In genomic region chr2:239143858-239144712, GRCh38 we compare ENCODE assay signal across 8 cellular contexts.
DNase-seq lines count a peak whose midpoint lies in the region; ATAC-seq, FAIRE-seq and TF ChIP-seq lines count a peak whose summit lies in the region.

No MANE protein-coding gene starts in this region.

- H3K9ac ChIP-seq in colonic mucosa (ENCODE audit: low read depth in 2 of 2, low read length in 2 of 2): no peak overlapping the region

- peaks cover 7% of the 10 kb centered on the region for H3K36me3 ChIP-seq in BJ (ENCODE audit: control insufficient read depth, insufficient read depth, low read length)
- peaks cover 4% of the 10 kb centered on the region; the same call in 1 of the 2 replicates for H3K36me3 ChIP-seq in RWPE2 (ENCODE audit: low read depth)
- no peaks in the 10 kb centered on the region for H3K36me3 ChIP-seq in colonic mucosa
- peaks cover 2 to 33% of the 10 kb centered on the region in 2 donors for H3K36me3 ChIP-seq in lung (ENCODE audit: control insufficient read depth in 2 of 2, insufficient read depth in 2 of 2, low read length in 2 of 2)
- H3K36me3 ChIP-seq in tibial nerve: peaks cover 0 to 85% (median 0%) of the 10 kb centered on the region in 3 donors

- peak in 1 of 2 donors; percentile 9 for TF ChIP-seq EP300 in tibial nerve (IDR thresholded peaks at IDR 0.05)

- DNase-seq in BJ (ENCODE audit: low read depth) (no peak), GM12892 (ENCODE audit: insufficient read length) (peak; percentile 50), RWPE2 (ENCODE audit: low spot score) (no peak), colonic mucosa (no peak), lung (ENCODE audit: low spot score) (peak; percentile 33), tibial nerve (ENCODE audit: low spot score in 2 of 2) (no peak), GDM1 (lab: John Stamatoyannopoulos, UW) (no peak)

- FAIRE-seq in GM12892 (lab: Jason Lieb, UNC): no peak

- CTCF ChIA-PET in BJ (lab: Yijun Ruan, JAX): interaction anchor here (0.5 to 2.2 kb wide), 16 partner anchors 9 to 1000 kb away, joined by 3 to 14 read pairs (median 4); no protein-coding TSS in a partner anchor

- H3K4me1 ChIP-seq in RWPE2 (ENCODE audit: insufficient read depth, poor library complexity, severe bottlenecking) (no peaks in the 10 kb centered on the region), colonic mucosa (no peaks in the 10 kb centered on the region), lung (ENCODE audit: control insufficient read depth in 2 of 2, insufficient read depth in 2 of 2, low read length in 2 of 2) (no peaks in the 10 kb centered on the region), tibial nerve (peaks cover 0 to 18% (median 0%) of the 10 kb centered on the region in 4 donors)

- TF ChIP-seq POLR2A in GM12892 (IDR thresholded peaks at IDR 0.05; ENCODE audit: low read depth, low read length) (no peak), tibial nerve (IDR thresholded peaks at IDR 0.05) (no peak)

- POLR2A ChIA-PET in BJ (lab: Charles Lee): no interaction called here

- no peak overlapping the region for H3K27ac ChIP-seq in RWPE2 (ENCODE audit: poor library complexity, severe bottlenecking)
- H3K27ac ChIP-seq in colonic mucosa: no peak overlapping the region
- H3K27ac ChIP-seq in lung (ENCODE audit: low read depth in 1 of 2, low read length in 1 of 2): no peak overlapping the region
- H3K27ac ChIP-seq in tibial nerve: peak overlapping the region in 1 of 4 donors; percentile 30

- no peaks in the 10 kb centered on the region for H3K27me3 ChIP-seq in BJ (ENCODE audit: control insufficient read depth, insufficient read depth, low read length)
- no peaks in the 10 kb centered on the region for H3K27me3 ChIP-seq in RWPE2 (ENCODE audit: insufficient read depth, poor library complexity, severe bottlenecking)
- no peaks in the 10 kb centered on the region for H3K27me3 ChIP-seq in colonic mucosa
- no peaks in the 10 kb centered on the region for H3K27me3 ChIP-seq in lung (ENCODE audit: control insufficient read depth, insufficient read depth)
- no peaks in the 10 kb centered on the region for H3K27me3 ChIP-seq in tibial nerve

- H3K9me3 ChIP-seq in RWPE2 (ENCODE audit: severe bottlenecking): no peaks in the 10 kb centered on the region
- no peaks in the 10 kb centered on the region for H3K9me3 ChIP-seq in colonic mucosa
- no peaks in the 10 kb centered on the region for H3K9me3 ChIP-seq in lung (ENCODE audit: control insufficient read depth in 2 of 2, insufficient read depth in 1 of 2, low read length in 1 of 2)
- no peaks in the 10 kb centered on the region for H3K9me3 ChIP-seq in tibial nerve

- intact Hi-C loops in colonic mucosa (cut with DNase I): no loop called here

- WGBS in lung, 2 donors: 82 to 87% methylated on average over 29 of the region's 29 CpGs
- WGBS in tibial nerve, 2 donors: 67 to 78% methylated on average over 24 of the region's 29 CpGs

- no peak overlapping the region for H3K4me3 ChIP-seq in BJ (ENCODE audit: low read depth, low read length)
- H3K4me3 ChIP-seq in RWPE2 (ENCODE audit: severe bottlenecking): no peak overlapping the region
- H3K4me3 ChIP-seq in colonic mucosa: no peak overlapping the region
- no peak overlapping the region for H3K4me3 ChIP-seq in lung
- no peak overlapping the region for H3K4me3 ChIP-seq in tibial nerve

- peak; percentile 78 for TF ChIP-seq CTCF in BJ (IDR thresholded peaks at IDR 0.05; ENCODE audit: insufficient read depth, low read depth, low read length)
- TF ChIP-seq CTCF in RWPE2 (IDR thresholded peaks at IDR 0.05; ENCODE audit: poor library complexity, severe bottlenecking): peak; percentile 50
- peak; percentile 42 for TF ChIP-seq CTCF in colonic mucosa (IDR thresholded peaks at IDR 0.05)
- TF ChIP-seq CTCF in lung (IDR thresholded peaks at IDR 0.05; ENCODE audit: control extremely low read depth, extremely low read depth): peak; percentile 19
- TF ChIP-seq CTCF in tibial nerve (IDR thresholded peaks at IDR 0.05): peak; percentile 47 to 81 (median 68)

- ATAC-seq in RWPE2 (ENCODE audit: low read depth) (no peak), lung (ENCODE audit: insufficient read depth, low FRiP score) (no peak), HG03342 (IDR thresholded peaks at IDR 0.05; ENCODE audit: unreplicated experiment) (no peak)

Comparison
In these comparisons a context has a peak if more than half of its experiments do, and no peak if none do; other contexts are left out.
1. DNase-seq: peak in GM12892 (single experiment) and lung (single experiment); none in BJ (single experiment), RWPE2 (single experiment), colonic mucosa (single experiment), tibial nerve (0 of 2) and GDM1 (single experiment).
2. CTCF ChIP-seq: peak in every context shown above with its lines; median percentile 78 in BJ; 68 in tibial nerve; 50 in RWPE2; 42 in colonic mucosa; 19 in lung.